Comparison of ENCODE assay signal across 11 cellular contexts in genomic region chr18:21669736-21670135, GRCh38. TPM values are rescaled to one million over a fixed set of nuclear protein-coding genes. Genes with fewer than 3 reads are reported as not detected.
DNase-seq lines count a peak whose midpoint lies in the region; FAIRE-seq and TF ChIP-seq lines count a peak whose summit lies in the region.
"Had no signal": no experiment of that assay in that cellular context is flagged by ENCODE, and none has a peak within 500 bp of the region (broad histone marks: within the 10 kb centered on the region; RNA-seq: fewer than 3 reads in every experiment).

No MANE protein-coding gene starts in this region.

- dilution Hi-C loops in endothelial cell of umbilical vein (cut with MboI; ENCODE audit: extremely low pct_ligation_motif_present, low sequenced_read_pairs), result no loop called here

- H3K9me3 ChIP-seq in endothelial cell of umbilical vein (replicated peaks; ENCODE audit: control insufficient read depth, insufficient read depth, low read length), result no peaks in the 10 kb centered on the region
- no peaks in the 10 kb centered on the region for H3K9me3 ChIP-seq in small intestine (ENCODE audit: control insufficient read depth, low read depth)

- H3K4me3 ChIP-seq in endothelial cell of umbilical vein (replicated peaks in 1 of 3; ENCODE audit: insufficient read depth in 1 of 3, low read depth in 1 of 3, low read length in 3 of 3), result no peak overlapping the region
- no peak overlapping the region for H3K4me3 ChIP-seq in small intestine (ENCODE audit: low read depth in 1 of 2, low read length in 2 of 2)
- H3K4me3 ChIP-seq: smooth muscle cell had no signal

- H2AFZ ChIP-seq in endothelial cell of umbilical vein (ENCODE audit: low read depth, low read length), result peak overlapping the region; percentile 77

- 46 to 63% (median 53%) methylated on average over 5 of the region's 5 CpGs for WGBS in small intestine, 3 donors

- H3K79me2 ChIP-seq in endothelial cell of umbilical vein (ENCODE audit: control insufficient read depth, insufficient read depth, low read length), result no peaks in the 10 kb centered on the region

- H3K27me3 ChIP-seq in endothelial cell of umbilical vein (ENCODE audit: control insufficient read depth in 2 of 2, insufficient read depth in 2 of 2, low read length in 2 of 2) (no peaks in the 10 kb centered on the region), small intestine (ENCODE audit: control insufficient read depth in 2 of 2, insufficient read depth in 2 of 2, low read length in 2 of 2) (no peaks in the 10 kb centered on the region)

- no peak for TF ChIP-seq POLR2A in endothelial cell of umbilical vein (IDR thresholded peaks at IDR 0.05; ENCODE audit: low read depth, low read length)

- peak overlapping the region; percentile 23 for H3K4me2 ChIP-seq in endothelial cell of umbilical vein (ENCODE audit: insufficient read depth, low read length)
- H3K4me2 ChIP-seq: smooth muscle cell had no signal

- CTCF ChIA-PET in endothelial cell of umbilical vein (lab: Charles Lee), result interaction anchor here (1.1 to 1.7 kb wide), 5 partner anchors 9 to 69 kb away, joined by 3 to 8 read pairs (median 3); partner anchors contain the start of gene ESCO1

- DNase-seq in HPDE6-E6E7 (ENCODE audit: extremely low spot score), result peak; percentile 40
- DNase-seq in NCI-H69 (lab: John Stamatoyannopoulos, UW), result peak; percentile 72
- DNase-seq in endothelial cell of umbilical vein (ENCODE audit: low read depth, low spot score), result peak; percentile 61
- peak; percentile 82 for DNase-seq in small intestine
- DNase-seq in GM13977 (ENCODE audit: low spot score), result no peak
- DNase-seq in NCI-H774 (lab: John Stamatoyannopoulos, UW), result no peak
- DNase-seq in epidermal melanocyte (ENCODE audit: insufficient read length, low spot score), result no peak
- DNase-seq: activated naive CD4-positive, alpha-beta T cell treated with anti-CD3 and anti-CD28 coated beads, Interleukin-2, amount 50 U/mL, for 16 hours; naive B cell; NCI-H1694 treated with DMSO at 0.1 percent for 48 hours had no signal

- in situ Hi-C loops in GM13977 (cut with MboI; ENCODE audit: low pct_unique_long_range_greater_than_20kb, low sequenced_read_pairs, unreplicated experiment), result no loop called here

- no peaks in the 10 kb centered on the region for H4K20me1 ChIP-seq in endothelial cell of umbilical vein (replicated peaks; ENCODE audit: control insufficient read depth, extremely low read depth, insufficient read depth, low read length)

- POLR2A ChIA-PET in endothelial cell of umbilical vein (lab: Charles Lee), result no interaction called here

- FAIRE-seq in endothelial cell of umbilical vein (lab: Jason Lieb, UNC), result peak; percentile 77
- no peak for FAIRE-seq in small intestine (lab: Jason Lieb, UNC)

- H3K27ac ChIP-seq in endothelial cell of umbilical vein (ENCODE audit: insufficient read depth, low read depth, low read length) (peak overlapping the region; percentile 41), small intestine (ENCODE audit: low read depth in 1 of 2, low read length in 1 of 2) (peak overlapping the region in 1 of 2 donors; percentile 73)

- BruUV-seq in endothelial cell of umbilical vein (replicated peaks; lab: Mats Ljungman, UMichigan), result no TSS peak

- intact Hi-C loops in endothelial cell of umbilical vein (cut with micrococcal nuclease), result loop anchor here (5.0 kb wide), 1 partner anchor 48 kb away; no protein-coding TSS in a partner anchor

- H3K4me1 ChIP-seq in endothelial cell of umbilical vein (ENCODE audit: control insufficient read depth, extremely low read depth, insufficient read depth, low read length) (peaks cover 13% of the 10 kb centered on the region), small intestine (ENCODE audit: control insufficient read depth in 2 of 2, insufficient read depth in 1 of 2, low read depth in 1 of 2, low read length in 1 of 2) (peaks cover 4 to 5% of the 10 kb centered on the region in 2 donors)

- H3K9ac ChIP-seq in endothelial cell of umbilical vein (replicated peaks; ENCODE audit: extremely low read depth, insufficient read depth, low read length), result no peak overlapping the region

- no peaks in the 10 kb centered on the region for H3K36me3 ChIP-seq in endothelial cell of umbilical vein (ENCODE audit: control insufficient read depth in 2 of 2, extremely low read depth in 1 of 2, insufficient read depth in 2 of 2, low read length in 2 of 2)
- no peaks in the 10 kb centered on the region for H3K36me3 ChIP-seq in small intestine (ENCODE audit: control insufficient read depth in 2 of 2, insufficient read depth in 2 of 2, low read length in 2 of 2)

- no peak for TF ChIP-seq CTCF in endothelial cell of umbilical vein (IDR thresholded peaks at IDR 0.05; ENCODE audit: extremely low read depth in 1 of 2, insufficient read depth in 1 of 2, low read depth in 1 of 2, low read length in 2 of 2)
- TF ChIP-seq CTCF in GM13977 (IDR thresholded peaks at IDR 0.05; ENCODE audit: extremely low read depth, insufficient read depth, missing control alignments), result no peak

- no peaks in the 10 kb centered on the region for H3K9me1 ChIP-seq in endothelial cell of umbilical vein (replicated peaks; ENCODE audit: control insufficient read depth, extremely low read depth, insufficient read depth, low read length)

TF ChIP-seq in endothelial cell of umbilical vein, 7 proteins besides CTCF, POLR2A, EP300 and RAD21:
- TF ChIP-seq JUN (IDR thresholded peaks at IDR 0.05; ENCODE audit: borderline replicate concordance, insufficient read depth, insufficient read length, low read depth) (no peak), GATA2 (IDR thresholded peaks at IDR 0.05; ENCODE audit: insufficient read depth, insufficient read length, low read depth, low read length) (no peak), FOS (IDR thresholded peaks at IDR 0.05; ENCODE audit: borderline replicate concordance, insufficient read depth, low read length) (peak; percentile 48), POLR2AphosphoS5 (IDR thresholded peaks at IDR 0.05; ENCODE audit: insufficient read depth, low read depth, low read length) (no peak), MYC (IDR thresholded peaks at IDR 0.05; ENCODE audit: low read depth, low read length) (no peak), MAX (IDR thresholded peaks at IDR 0.05; ENCODE audit: insufficient read depth, insufficient read length) (no peak)
TF ChIP-seq in endothelial cell of umbilical vein: peak in this region for 1.

RNA-seq across cellular contexts. Expression of gene ABHD3, which starts 34.8 kb away (rescaled TPM):
- total RNA-seq in endothelial cell of umbilical vein, result 10.0 and 14.9 TPM in 2 replicates
- polyA plus RNA-seq in endothelial cell of umbilical vein, result 5.7 and 6.3 TPM in 2 replicates
- polyA plus RNA-seq in endothelial cell of umbilical vein (2011; cell fraction: cytosol; rRNA removed), result 4.2 and 5.5 TPM in 2 replicates
- 23.6 and 32.7 TPM in 2 replicates for polyA plus RNA-seq in endothelial cell of umbilical vein (2011; cell fraction: nucleus; rRNA removed)
- 4.1 and 6.5 TPM in 2 replicates for polyA plus RNA-seq in endothelial cell of umbilical vein (2012)
- 6.7 and 9.3 TPM in 2 replicates for polyA minus RNA-seq in endothelial cell of umbilical vein
- polyA minus RNA-seq in endothelial cell of umbilical vein (2011; cell fraction: cytosol; rRNA and poly(A)+ RNA removed), result 26.4 TPM
- 12.6 and 18.3 TPM in 2 replicates for polyA minus RNA-seq in endothelial cell of umbilical vein (2011; cell fraction: nucleus; rRNA and poly(A)+ RNA removed)
- 100 to 1,000 TPM in 1 of 3 donors, 10 to 100 TPM in 2; 27.4 to 104 (median 40.8) TPM for polyA plus RNA-seq in small intestine

RNA-seq across cellular contexts. Expression of gene SNRPD1, which starts 57.6 kb away (rescaled TPM):
- 91.6 and 97.3 TPM in 2 replicates for total RNA-seq in endothelial cell of umbilical vein
- 9.1 and 16.6 TPM in 2 replicates for polyA plus RNA-seq in endothelial cell of umbilical vein
- 25.7 and 35.3 TPM in 2 replicates for polyA plus RNA-seq in endothelial cell of umbilical vein (2011; cell fraction: cytosol; rRNA removed)
- 6.1 and 10.4 TPM in 2 replicates for polyA plus RNA-seq in endothelial cell of umbilical vein (2011; cell fraction: nucleus; rRNA removed)
- polyA plus RNA-seq in endothelial cell of umbilical vein (2012), result 66.6 and 69.9 TPM in 2 replicates
- 6.9 and 8.5 TPM in 2 replicates for polyA minus RNA-seq in endothelial cell of umbilical vein
- polyA minus RNA-seq in endothelial cell of umbilical vein (2011; cell fraction: cytosol; rRNA and poly(A)+ RNA removed), result 47.7 TPM
- 5.0 and 5.3 TPM in 2 replicates for polyA minus RNA-seq in endothelial cell of umbilical vein (2011; cell fraction: nucleus; rRNA and poly(A)+ RNA removed)
- 10 to 100 TPM; 14.1 to 40.9 (median 25.0) TPM for polyA plus RNA-seq in small intestine

Comparison
In these comparisons a context has a peak if more than half of its experiments do, and no peak if none do; other contexts are left out.
1. DNase-seq: peak in HPDE6-E6E7 (single experiment), NCI-H69 (single experiment), endothelial cell of umbilical vein (single experiment) and small intestine (single experiment); none in GM13977 (single experiment), NCI-H774 (single experiment) and epidermal melanocyte (single experiment).